Comparison of ENCODE assay signal across 20 cellular contexts in genomic region chr11:26830757-26831156, GRCh38.
"Had no signal": no experiment of that assay in that cellular context is flagged by ENCODE, and none has a peak within 500 bp of the region (broad histone marks: within the 10 kb centered on the region; RNA-seq: fewer than 3 reads in every experiment).

No MANE protein-coding gene starts in this region.

- DNase-seq: cortex of kidney; effector memory CD4-positive, alpha-beta T cell; foreskin keratinocyte; kidney; left colon; mammary epithelial cell; mucosa of descending colon; natural killer cell; ovary; right cardiac atrium; stimulated activated CD4-positive, alpha-beta T cell treated with anti-CD3 and anti-CD28 coated beads, Interleukin-4, amount 100 ng/mL, for 1 hour; stimulated activated CD8-positive, alpha-beta memory T cell treated with anti-CD3 and anti-CD28 coated beads, Interleukin-4, amount 100 ng/mL, for 48 hours; stimulated activated naive CD8-positive, alpha-beta T cell treated with anti-CD3 and anti-CD28 coated beads, Interleukin-15, Interleukin-2, amounts not matched to agents 100 U/mL and 50 U/mL, for 24 hours; substantia nigra; transverse colon had no signal

- H3K36me3 Mint-ChIP-seq: natural killer cell; stimulated activated effector memory CD8-positive, alpha-beta T cell treated with anti-CD3 and anti-CD28 coated beads, Interleukin-12 subunit alpha, Interleukin-12 subunit beta, amount 100 ng/mL, for 72 hours had no signal

- H3K27ac Mint-ChIP-seq: natural killer cell; stimulated activated effector memory CD8-positive, alpha-beta T cell treated with anti-CD3 and anti-CD28 coated beads, Interleukin-12 subunit alpha, Interleukin-12 subunit beta, amount 100 ng/mL, for 72 hours had no signal

- H3K9me3 ChIP-seq: mucosa of descending colon, ovary, thoracic aorta, transverse colon had no signal

- H3K27me3 Mint-ChIP-seq: central memory CD8-positive, alpha-beta T cell had no signal

- H3K36me3 ChIP-seq: ovary, thoracic aorta, transverse colon had no signal

- H3K4me3 Mint-ChIP-seq: central memory CD8-positive, alpha-beta T cell; natural killer cell; neural crest cell; stimulated activated effector memory CD8-positive, alpha-beta T cell treated with anti-CD3 and anti-CD28 coated beads, Interleukin-12 subunit alpha, Interleukin-12 subunit beta, amount 100 ng/mL, for 72 hours had no signal

- H3K27ac ChIP-seq: foreskin keratinocyte, ovary, thoracic aorta, transverse colon had no signal

- H3K9me3 Mint-ChIP-seq: central memory CD8-positive, alpha-beta T cell; neural crest cell had no signal

- H3K4me1 Mint-ChIP-seq: central memory CD8-positive, alpha-beta T cell; natural killer cell; neural crest cell; stimulated activated effector memory CD8-positive, alpha-beta T cell treated with anti-CD3 and anti-CD28 coated beads, Interleukin-12 subunit alpha, Interleukin-12 subunit beta, amount 100 ng/mL, for 72 hours had no signal

- ATAC-seq: esophagus mucosa; foreskin keratinocyte; left colon; mucosa of descending colon; natural killer cell; right cardiac atrium; stimulated activated effector memory CD8-positive, alpha-beta T cell treated with anti-CD3 and anti-CD28 coated beads, Interleukin-12 subunit alpha, Interleukin-12 subunit beta, amount 100 ng/mL, for 72 hours; stimulated activated naive CD8-positive, alpha-beta T cell treated with anti-CD3 and anti-CD28 coated beads, Interleukin-15, Interleukin-2, amounts not matched to agents 100 U/mL and 50 U/mL, for 24 hours had no signal

- H3K27me3 ChIP-seq: foreskin keratinocyte, ovary, transverse colon had no signal

- H3K4me1 ChIP-seq: foreskin keratinocyte had no signal

- H3K4me3 ChIP-seq: mucosa of descending colon, ovary, thoracic aorta, transverse colon had no signal
